Comparison of ENCODE assay signal across 9 cellular contexts in the genomic region with DNA sequence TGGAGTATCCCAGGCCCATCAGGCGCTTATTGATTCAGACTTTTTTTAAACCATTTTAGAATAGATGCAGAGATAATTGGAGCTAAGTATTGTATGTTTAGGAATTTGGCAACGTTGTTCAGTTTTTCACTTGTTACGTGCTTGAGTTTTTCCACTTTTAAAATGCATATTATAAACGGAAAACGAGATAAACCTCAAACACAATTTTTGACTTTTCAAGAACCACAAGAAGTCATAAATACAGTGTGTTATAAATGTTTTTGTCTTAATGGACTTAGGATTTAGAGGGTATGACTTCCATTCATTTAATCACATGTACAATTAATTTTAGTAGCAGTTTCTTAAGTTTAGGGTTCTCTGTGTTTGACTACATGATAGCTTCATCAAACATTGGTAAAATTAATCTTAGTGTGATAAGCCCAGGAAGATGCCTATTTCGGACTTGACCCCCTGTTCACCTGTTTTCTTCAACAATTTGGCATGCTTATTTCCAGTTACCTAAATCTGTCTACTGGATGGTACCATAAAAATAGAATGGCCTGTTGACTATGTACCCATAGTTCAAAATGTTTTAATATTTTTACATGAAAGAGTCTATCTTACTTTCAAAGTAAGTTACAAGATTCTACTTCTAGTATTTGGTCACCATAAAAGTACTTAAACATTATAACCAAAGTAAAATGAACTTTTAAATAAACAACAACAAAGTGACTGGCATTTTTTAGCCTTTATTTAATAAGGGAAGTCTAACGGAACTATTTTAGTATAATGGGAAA. TPM values are rescaled to one million over a fixed set of nuclear protein-coding genes. Genes with fewer than 3 reads are reported as not detected.
DNase-seq lines count a peak whose midpoint lies in the region; ATAC-seq and TF ChIP-seq lines count a peak whose summit lies in the region.
"Had no signal": no experiment of that assay in that cellular context is flagged by ENCODE, and none has a peak within 500 bp of the region (broad histone marks: within the 10 kb centered on the region; RNA-seq: fewer than 3 reads in every experiment).

No MANE protein-coding gene starts in this region.

- H3K4me1 Mint-ChIP-seq in activated naive CD4-positive, alpha-beta T cell treated with anti-CD3 and anti-CD28 coated beads, Interleukin-2, amount 10 ng/mL, durations not matched to agents 7 days and 5 days = peaks cover 12% of the 10 kb centered on the region
- H3K4me1 Mint-ChIP-seq in MCF 10A (ENCODE audit: insufficient read depth, unreplicated experiment) = peaks cover 25% of the 10 kb centered on the region

- WGBS in transverse colon (ENCODE audit: low coverage in 1 of 2), 2 donors = 30 to 33% methylated on average over 7 of the region's 7 CpGs

- H3K4me1 ChIP-seq in transverse colon = peaks cover 14 to 23% (median 17%) of the 10 kb centered on the region in 4 donors

- TF ChIP-seq CTCF in MCF 10A (IDR thresholded peaks at IDR 0.05; ENCODE audit: unreplicated experiment) (no peak), transverse colon (IDR thresholded peaks at IDR 0.05) (no peak)

- H3K9me3 Mint-ChIP-seq in activated naive CD4-positive, alpha-beta T cell treated with anti-CD3 and anti-CD28 coated beads, Interleukin-2, amount 10 ng/mL, durations not matched to agents 7 days and 5 days = no peaks in the 10 kb centered on the region
- no peaks in the 10 kb centered on the region for H3K9me3 Mint-ChIP-seq in MCF 10A (ENCODE audit: unreplicated experiment)

- TF ChIP-seq POLR2A in transverse colon (IDR thresholded peaks at IDR 0.05) = no peak

- intact Hi-C loops in MCF 10A (cut with micrococcal nuclease) = loop anchor here (5.0 to 10.0 kb wide), 4 partner anchors 158 to 338 kb away; no protein-coding TSS in a partner anchor
- intact Hi-C loops in transverse colon (cut with DNase I; ENCODE audit: low total_unique reads) = no loop called here

- no peak for TF ChIP-seq EP300 in transverse colon (IDR thresholded peaks at IDR 0.05; ENCODE audit: low read depth)

- H3K4me3 ChIP-seq in transverse colon = peak overlapping the region in 3 of 4 donors; percentile 63 to 76 (median 70)

- ATAC-seq in GM21423 (IDR thresholded peaks at IDR 0.05; ENCODE audit: unreplicated experiment) (no peak), esophagus mucosa (no peak)

- H3K9me3 ChIP-seq in transverse colon = no peaks in the 10 kb centered on the region

- H3K36me3 Mint-ChIP-seq in activated naive CD4-positive, alpha-beta T cell treated with anti-CD3 and anti-CD28 coated beads, Interleukin-2, amount 10 ng/mL, durations not matched to agents 7 days and 5 days = peaks cover 3% of the 10 kb centered on the region
- H3K36me3 Mint-ChIP-seq in MCF 10A (ENCODE audit: insufficient read depth, unreplicated experiment) = peaks cover 11% of the 10 kb centered on the region

- TSS peak; percentile 58 for BruUV-seq in MCF 10A (replicated peaks; lab: Mats Ljungman, UMichigan)

- no peaks in the 10 kb centered on the region for H3K36me3 ChIP-seq in transverse colon

- CTCF ChIA-PET in activated naive CD4-positive, alpha-beta T cell treated with anti-CD3 and anti-CD28 coated beads, Interleukin-2, amount 10 ng/mL, durations not matched to agents 7 days and 5 days (lab: Charles Lee) = no interaction called here
- CTCF ChIA-PET in MCF 10A (lab: Yijun Ruan, JAX) = interaction anchor here (0.6 to 1.6 kb wide), 10 partner anchors 9 to 1397 kb away, joined by 3 to 4 read pairs (median 3); no protein-coding TSS in a partner anchor

- no peak for DNase-seq in activated naive CD4-positive, alpha-beta T cell treated with anti-CD3 and anti-CD28 coated beads, Interleukin-2, amount 10 ng/mL, durations not matched to agents 7 days and 5 days
- no peak for DNase-seq in activated naive CD4-positive, alpha-beta T cell treated with Interleukin-2 at 50 U/mL for 16 hours
- DNase-seq in MCF 10A (ENCODE audit: unreplicated experiment) (no peak), medulla oblongata (ENCODE audit: extremely low spot score) (peak; percentile 25), transverse colon (no peak), kidney glomerular epithelial cell (lab: John Stamatoyannopoulos, UW) (no peak)
- DNase-seq: DND-41 had no signal

- no peak overlapping the region for H3K27ac Mint-ChIP-seq in activated naive CD4-positive, alpha-beta T cell treated with anti-CD3 and anti-CD28 coated beads, Interleukin-2, amount 10 ng/mL, durations not matched to agents 7 days and 5 days
- peak overlapping the region; percentile 98 for H3K27ac Mint-ChIP-seq in MCF 10A (ENCODE audit: low read depth, unreplicated experiment)

- in situ Hi-C loops in transverse colon (cut with MboI; ENCODE audit: low pct_ligation_motif_present in 1 of 4, low pct_unique_long_range_greater_than_20kb in 1 of 4, low sequenced_read_pairs in 3 of 4) = no loop called here

- H3K27me3 ChIP-seq in transverse colon = no peaks in the 10 kb centered on the region

- peaks cover 41% of the 10 kb centered on the region for H3K27me3 Mint-ChIP-seq in activated naive CD4-positive, alpha-beta T cell treated with anti-CD3 and anti-CD28 coated beads, Interleukin-2, amount 10 ng/mL, durations not matched to agents 7 days and 5 days
- H3K27me3 Mint-ChIP-seq in MCF 10A (ENCODE audit: insufficient read depth, unreplicated experiment) = no peaks in the 10 kb centered on the region

- peak overlapping the region; percentile 92 to 98 (median 94) for H3K27ac ChIP-seq in transverse colon

- POLR2A ChIA-PET in MCF 10A (lab: Yijun Ruan, JAX) = interaction anchor here (0.6 to 10.3 kb wide), 31 partner anchors 9 to 1673 kb away, joined by 3 to 197 read pairs (median 8); a partner anchor contains a TSS

- H3K4me3 Mint-ChIP-seq in activated naive CD4-positive, alpha-beta T cell treated with anti-CD3 and anti-CD28 coated beads, Interleukin-2, amount 10 ng/mL, durations not matched to agents 7 days and 5 days = peak overlapping the region; percentile 65
- peak overlapping the region; percentile 98 for H3K4me3 Mint-ChIP-seq in MCF 10A (ENCODE audit: unreplicated experiment)

RNA-seq across cellular contexts. Expression of a gene that starts 1.3 kb away (rescaled TPM):
- 30.9 and 37.7 TPM in 2 replicates for total RNA-seq in MCF 10A (2022)
- total RNA-seq in transverse colon = 10 to 100 TPM in 2 of 4 donors, 1 to 10 TPM in 2; 6.4 to 21.2 (median 14.4) TPM
- 4.6 TPM for total RNA-seq in esophagus mucosa
